Comparison of ENCODE assay signal across 8 cellular contexts in the genomic region with DNA sequence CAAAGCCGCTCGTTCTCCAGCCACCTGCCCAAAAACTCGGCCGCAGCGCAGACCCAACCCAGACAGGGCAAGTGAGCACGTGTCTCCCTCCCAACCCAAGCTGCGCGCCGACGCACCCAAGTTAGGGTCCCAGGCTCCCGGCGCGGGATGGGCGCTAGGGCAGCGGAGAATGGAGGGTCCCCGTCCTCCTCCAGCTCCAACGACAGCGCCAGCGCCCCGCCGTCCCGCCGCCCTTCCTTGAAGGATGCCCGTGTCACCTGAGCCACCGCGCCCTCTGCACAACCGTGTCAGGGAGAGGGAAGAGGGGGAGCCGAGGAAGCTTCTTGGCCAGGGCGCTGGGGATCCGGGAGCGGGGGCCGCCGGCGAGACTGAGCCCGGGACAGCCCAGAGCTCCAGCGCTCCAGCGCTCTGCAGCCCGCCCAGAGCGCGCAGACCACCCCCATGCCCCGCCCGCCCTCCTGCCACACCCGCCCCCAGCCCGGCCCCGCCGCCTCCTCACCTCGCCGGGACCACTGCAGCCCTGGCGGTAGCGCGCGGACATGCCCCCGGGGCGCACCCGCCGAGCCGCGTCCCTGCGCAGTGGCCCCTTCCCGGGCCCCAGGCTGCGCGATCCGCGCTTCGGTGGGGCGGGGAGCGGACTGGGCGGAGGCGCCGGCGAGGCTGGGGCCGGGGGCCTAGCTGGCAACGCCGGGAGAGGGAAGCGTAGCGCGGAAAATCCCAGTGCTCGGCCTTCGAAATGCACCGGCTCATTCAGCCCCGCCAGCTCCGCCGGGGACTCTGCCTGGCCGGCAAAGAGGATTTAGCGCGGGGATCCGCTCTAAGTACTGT. TPM values are rescaled to one million over a fixed set of nuclear protein-coding genes. Genes with fewer than 3 reads are reported as not detected.
DNase-seq lines count a peak whose midpoint lies in the region; ATAC-seq lines count a peak whose summit lies in the region.

A gene with protein sequence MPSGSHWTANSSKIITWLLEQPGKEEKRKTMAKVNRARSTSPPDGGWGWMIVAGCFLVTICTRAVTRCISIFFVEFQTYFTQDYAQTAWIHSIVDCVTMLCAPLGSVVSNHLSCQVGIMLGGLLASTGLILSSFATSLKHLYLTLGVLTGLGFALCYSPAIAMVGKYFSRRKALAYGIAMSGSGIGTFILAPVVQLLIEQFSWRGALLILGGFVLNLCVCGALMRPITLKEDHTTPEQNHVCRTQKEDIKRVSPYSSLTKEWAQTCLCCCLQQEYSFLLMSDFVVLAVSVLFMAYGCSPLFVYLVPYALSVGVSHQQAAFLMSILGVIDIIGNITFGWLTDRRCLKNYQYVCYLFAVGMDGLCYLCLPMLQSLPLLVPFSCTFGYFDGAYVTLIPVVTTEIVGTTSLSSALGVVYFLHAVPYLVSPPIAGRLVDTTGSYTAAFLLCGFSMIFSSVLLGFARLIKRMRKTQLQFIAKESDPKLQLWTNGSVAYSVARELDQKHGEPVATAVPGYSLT (minus strand): TSS at position 410 of the 828 bp plus-strand sequence. CDS start 73,016 bp downstream, outside the sequence.

- 14 to 18% methylated on average over 45 to 46 of the region's 87 CpGs for WGBS in GM23248 (ENCODE audit: low coverage in 1 of 2, low lambda C conversion rate in 2 of 2, missing lambda C conversion rate in 2 of 2), 2 experiments

- H3K4me1 Mint-ChIP-seq in activated naive CD8-positive, alpha-beta T cell (ENCODE audit: low read depth), result peaks cover 12% of the 10 kb centered on the region

- H3K4me3 Mint-ChIP-seq in activated naive CD8-positive, alpha-beta T cell, result peak within 1 kb of the TSS; percentile 48

- H3F3A ChIP-seq in GM23248 (ENCODE audit: insufficient read depth), result no peaks in the 10 kb centered on the region

- H3K9me2 ChIP-seq in GM23248 (ENCODE audit: insufficient read depth), result no peaks in the 10 kb centered on the region

- H3K4me1 ChIP-seq in GM23248 (ENCODE audit: insufficient read depth), result peaks cover 1% of the 10 kb centered on the region; the same call in 1 of the 2 replicates

- H3K4me2 ChIP-seq in GM23248 (ENCODE audit: unreplicated experiment), result no peak within 1 kb of the TSS

- no peaks in the 10 kb centered on the region for H3K36me3 ChIP-seq in GM23248 (ENCODE audit: low read depth)

- no peaks in the 10 kb centered on the region for H3K9me3 ChIP-seq in GM23248 (ENCODE audit: low read depth)

- no peaks in the 10 kb centered on the region for H3K79me2 ChIP-seq in GM23248 (ENCODE audit: insufficient read depth)

- DNase-seq in GM23248 (no peak), NCI-H2107 treated with DMSO at 0.1 percent for 48 hours (lab: John Stamatoyannopoulos, UW; ENCODE audit: unreplicated experiment) (no peak)
- no peak for DNase-seq in activated naive CD4-positive, alpha-beta T cell (lab: John Stamatoyannopoulos, UW)

- no peaks in the 10 kb centered on the region for H4K20me1 ChIP-seq in GM23248 (ENCODE audit: insufficient read depth)

- H3K36me3 Mint-ChIP-seq in activated naive CD8-positive, alpha-beta T cell, result no peaks in the 10 kb centered on the region

- peaks cover 46% of the 10 kb centered on the region for H3K27me3 Mint-ChIP-seq in activated naive CD8-positive, alpha-beta T cell

- H3K9ac ChIP-seq in GM23248, result no peak within 1 kb of the TSS

- peaks cover 75% of the 10 kb centered on the region for H3K27me3 ChIP-seq in GM23248 (replicated peaks; ENCODE audit: insufficient read depth)

- H3K9me3 Mint-ChIP-seq in activated naive CD8-positive, alpha-beta T cell (ENCODE audit: low read depth), result no peaks in the 10 kb centered on the region

- in situ Hi-C loops in GM23248 (cut with MboI), result no loop called here

- no peak within 1 kb of the TSS for H2AFZ ChIP-seq in GM23248

- H3K27ac Mint-ChIP-seq in activated naive CD8-positive, alpha-beta T cell, result no peak within 1 kb of the TSS

- H3K27ac ChIP-seq in GM23248, result no peak within 1 kb of the TSS
- H3K27ac ChIP-seq in skin epidermis, result no peak within 1 kb of the TSS

- H3K4me3 ChIP-seq in GM23248 (peak within 1 kb of the TSS; percentile 30; the same call in 1 of the 2 replicates), iPS-11a (ENCODE audit: low read depth, low read length) (peak within 1 kb of the TSS; percentile 39), skin epidermis (peak within 1 kb of the TSS in 5 of 7 experiments; percentile 1 to 35 (median 7))

- no peak for ATAC-seq in HG02970 (IDR thresholded peaks at IDR 0.05; ENCODE audit: low FRiP score, unreplicated experiment)
- ATAC-seq in GM19035 (IDR thresholded peaks at IDR 0.05; ENCODE audit: unreplicated experiment), result no peak

RNA-seq across cellular contexts. Expression of the gene that starts here (rescaled TPM):
- not detected in 2 replicates for total RNA-seq in GM23248 (2014; rRNA removed; shearing (Covaris generic))
- polyA plus RNA-seq in GM23248 (2016; fragmentation: Nextera tagmentation; extraction: Ambion mirVana), result not detected in 2 replicates
